In the genomic region with DNA sequence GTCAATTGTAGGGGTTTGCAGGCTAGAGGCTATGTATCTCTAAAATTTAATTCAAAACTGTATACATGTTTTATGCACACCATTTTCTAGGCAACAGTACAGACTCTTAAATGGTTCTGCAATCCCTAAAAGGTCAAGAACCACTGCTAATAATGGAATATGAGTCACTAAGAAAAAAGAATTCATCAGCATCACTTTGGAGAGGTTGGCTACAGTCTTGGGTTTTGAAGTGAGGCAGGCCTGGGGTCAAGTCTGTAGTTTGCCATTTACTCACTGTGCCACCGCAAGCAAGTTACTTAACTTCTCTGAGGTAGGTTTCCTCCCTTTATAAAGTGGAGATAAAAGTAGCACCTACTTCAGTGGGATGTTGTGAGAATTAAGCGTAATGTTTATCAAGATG, we compare ENCODE assay signal across 21 cellular contexts. TPM values are rescaled to one million over a fixed set of nuclear protein-coding genes. Genes with fewer than 3 reads are reported as not detected.
DNase-seq lines count a peak whose midpoint lies in the region; ATAC-seq, FAIRE-seq and TF ChIP-seq lines count a peak whose summit lies in the region.
"Had no signal": no experiment of that assay in that cellular context is flagged by ENCODE, and none has a peak within 500 bp of the region (broad histone marks: within the 10 kb centered on the region; RNA-seq: fewer than 3 reads in every experiment).

No MANE protein-coding gene starts in this region.

- no peak overlapping the region for H3K4me3 ChIP-seq in liver (ENCODE audit: low read depth in 1 of 3, low read length in 3 of 3)
- no peak overlapping the region for H3K4me3 ChIP-seq in HepG2 (replicated peaks in 1 of 3; ENCODE audit: insufficient read depth in 1 of 3, low read depth in 2 of 3, low read length in 3 of 3)
- H3K4me3 ChIP-seq in right cardiac atrium (ENCODE audit: low read length), result no peak overlapping the region
- H3K4me3 ChIP-seq: A549; BLaER1 treated with 17β-estradiol and CSF1 and Interleukin-3, amounts not matched to agents 10 nM and 100 nM; GM23338 had no signal

- no peak for TF ChIP-seq RAD21 in liver (IDR thresholded peaks at IDR 0.05)
- TF ChIP-seq RAD21 in HepG2 (CRISPR knock-in tag; IDR thresholded peaks at IDR 0.05), result no peak

- TF ChIP-seq CTCF in liver (IDR thresholded peaks at IDR 0.05; ENCODE audit: low read depth, low read length, missing input control), result no peak
- TF ChIP-seq CTCF in HepG2 (CRISPR knock-in tag; IDR thresholded peaks at IDR 0.05), result no peak

- no TSS peak for BruUV-seq in HepG2 (replicated peaks; lab: Mats Ljungman, UMichigan)

- H3K36me3 ChIP-seq in liver (ENCODE audit: control insufficient read depth in 4 of 4, insufficient read depth in 3 of 4, low read depth in 1 of 4, low read length in 3 of 4) (no peaks in the 10 kb centered on the region), HepG2 (replicated peaks in 1 of 2; ENCODE audit: control insufficient read depth in 1 of 2, insufficient read depth in 2 of 2, low read length in 2 of 2) (no peaks in the 10 kb centered on the region)
- H3K36me3 ChIP-seq: BLaER1 treated with 17β-estradiol and CSF1 and Interleukin-3, amounts not matched to agents 10 nM and 100 nM had no signal

- DNase-seq in HepG2 (ENCODE audit: low spot score) (no peak), right cardiac atrium (no peak), renal cortical epithelial cell (ENCODE audit: low read depth) (peak; percentile 65), pons (ENCODE audit: low spot score) (no peak), NCI-H1930 (lab: John Stamatoyannopoulos, UW) (no peak)
- DNase-seq: CD8-positive, alpha-beta memory T cell; DMS79 treated with DMSO at 0.1 percent for 48 hours; KBM-7; NCI-H1417 treated with DMSO at 0.1 percent for 48 hours; NCI-H2029 treated with DMSO at 0.1 percent for 48 hours; NCI-H2171 treated with DMSO at 0.1 percent for 48 hours; NCI-H446 treated with DMSO at 0.1 percent for 48 hours; NCI-H748 treated with DMSO at 0.1 percent for 48 hours had no signal

- WGBS in liver, result over 99% methylated on average over 2 of the region's 2 CpGs
- WGBS in HepG2 (ENCODE audit: low lambda C conversion rate), result 95% methylated on average over 2 of the region's 2 CpGs
- 90% methylated on average over 2 of the region's 2 CpGs for WGBS in right cardiac atrium

- H2AFZ ChIP-seq in HepG2 (ENCODE audit: low read length), result no peak overlapping the region
- H2AFZ ChIP-seq: GM23338 had no signal

- no peak for ATAC-seq in HepG2
- peak; percentile 45 to 53 for ATAC-seq in right cardiac atrium
- no peak for ATAC-seq in GM18868 (IDR thresholded peaks at IDR 0.05; ENCODE audit: unreplicated experiment)
- ATAC-seq: A549, GM23338 had no signal

- TF ChIP-seq POLR2A in HepG2 (IDR thresholded peaks at IDR 0.05; ENCODE audit: insufficient read depth in 1 of 2, low read depth in 2 of 2, low read length in 2 of 2), result no peak

- POLR2A ChIA-PET in HepG2 (lab: Yijun Ruan, JAX), result no interaction called here

- intact Hi-C loops in HepG2 (cut with micrococcal nuclease; ENCODE audit: unreplicated experiment) (no loop called here), right cardiac atrium (cut with DNase I) (no loop called here)

- H3K27ac ChIP-seq in liver (ENCODE audit: low read depth in 1 of 2, low read length in 2 of 2) (no peak overlapping the region), HepG2 (ENCODE audit: extremely low read length, insufficient read depth, low read length) (no peak overlapping the region), right cardiac atrium (ENCODE audit: low read length) (no peak overlapping the region)
- H3K27ac ChIP-seq: A549; BLaER1 treated with 17β-estradiol and CSF1 and Interleukin-3, amounts not matched to agents 10 nM and 100 nM; RWPE1 had no signal

- CTCF ChIA-PET in HepG2 (lab: Yijun Ruan, JAX; ENCODE audit: low intra/inter-chr PET ratio, low total read pairs), result no interaction called here

- FAIRE-seq in HepG2 (lab: Jason Lieb, UNC), result no peak
- FAIRE-seq: D721Med had no signal

- H3K4me1 ChIP-seq in liver (ENCODE audit: control insufficient read depth in 4 of 4, insufficient read depth in 4 of 4, low read length in 3 of 4), result peaks cover 1 to 11% (median 6%) of the 10 kb centered on the region in 4 donors
- H3K4me1 ChIP-seq in HepG2 (ENCODE audit: insufficient read depth, low read length), result no peaks in the 10 kb centered on the region
- peaks cover 6% of the 10 kb centered on the region for H3K4me1 ChIP-seq in right cardiac atrium (ENCODE audit: control insufficient read depth, insufficient read depth, low read length)
- H3K4me1 ChIP-seq: BLaER1 treated with 17β-estradiol and CSF1 and Interleukin-3, amounts not matched to agents 10 nM and 100 nM had no signal

- no peak overlapping the region for H3K4me2 ChIP-seq in HepG2 (ENCODE audit: low read depth, low read length)
- H3K4me2 ChIP-seq: A549; BLaER1 treated with 17β-estradiol and CSF1 and Interleukin-3, amounts not matched to agents 10 nM and 100 nM; GM23338 had no signal

- in situ Hi-C loops in HepG2 (cut with HindIII; ENCODE audit: extremely low pct_ligation_motif_present, low pct_unique_long_range_greater_than_20kb), result no loop called here

- H4K20me1 ChIP-seq in HepG2 (ENCODE audit: insufficient read depth, low read length), result no peaks in the 10 kb centered on the region
- H4K20me1 ChIP-seq: BLaER1 treated with 17β-estradiol and CSF1 and Interleukin-3, amounts not matched to agents 10 nM and 100 nM had no signal

- H3K9me3 ChIP-seq in liver (ENCODE audit: control insufficient read depth in 4 of 4, low read length in 3 of 4) (no peaks in the 10 kb centered on the region), HepG2 (ENCODE audit: low read length) (no peaks in the 10 kb centered on the region), right cardiac atrium (ENCODE audit: control insufficient read depth, low read length) (no peaks in the 10 kb centered on the region)
- H3K9me3 ChIP-seq: A549; BLaER1 treated with 17β-estradiol and CSF1 and Interleukin-3, amounts not matched to agents 10 nM and 100 nM had no signal

- no peaks in the 10 kb centered on the region for H3K27me3 ChIP-seq in liver (ENCODE audit: control insufficient read depth in 4 of 4, insufficient read depth in 4 of 4, low read length in 3 of 4)
- no peaks in the 10 kb centered on the region for H3K27me3 ChIP-seq in HepG2 (ENCODE audit: control insufficient read depth in 1 of 2, insufficient read depth in 2 of 2, low read length in 2 of 2)
- no peaks in the 10 kb centered on the region for H3K27me3 ChIP-seq in right cardiac atrium (ENCODE audit: control insufficient read depth, insufficient read depth)
- H3K27me3 ChIP-seq: BLaER1 treated with 17β-estradiol and CSF1 and Interleukin-3, amounts not matched to agents 10 nM and 100 nM had no signal

- no peak overlapping the region for H3K9ac ChIP-seq in liver (ENCODE audit: low read depth in 1 of 2, low read length in 2 of 2)
- H3K9ac ChIP-seq in HepG2 (ENCODE audit: insufficient read depth, low read depth, low read length), result no peak overlapping the region
- H3K9ac ChIP-seq: BLaER1 treated with 17β-estradiol and CSF1 and Interleukin-3, amounts not matched to agents 10 nM and 100 nM had no signal

- peaks cover 3% of the 10 kb centered on the region for H3K79me2 ChIP-seq in HepG2 (ENCODE audit: insufficient read depth, low read length)

- TF ChIP-seq EP300 in HepG2 (IDR thresholded peaks at IDR 0.05; ENCODE audit: low read depth in 2 of 2, low read length in 2 of 2) (no peak), HepG2 (CRISPR knock-in tag; IDR thresholded peaks at IDR 0.05; ENCODE audit: borderline replicate concordance) (no peak)

TF ChIP-seq in liver, 16 proteins besides CTCF, POLR2A, EP300 and RAD21 (continues in another document):
- TF ChIP-seq YY1 (IDR thresholded peaks at IDR 0.05), result peak; percentile 26

TF ChIP-seq in HepG2, 621 proteins besides CTCF, POLR2A, EP300 and RAD21 (continues in another document):
- TF ChIP-seq ZNF607 (CRISPR knock-in tag; IDR thresholded peaks at IDR 0.05; ENCODE audit: borderline replicate concordance), result no peak
- TF ChIP-seq ZNF674 (CRISPR knock-in tag; IDR thresholded peaks at IDR 0.05; ENCODE audit: low read depth), result no peak
- TF ChIP-seq, protein P1, sequence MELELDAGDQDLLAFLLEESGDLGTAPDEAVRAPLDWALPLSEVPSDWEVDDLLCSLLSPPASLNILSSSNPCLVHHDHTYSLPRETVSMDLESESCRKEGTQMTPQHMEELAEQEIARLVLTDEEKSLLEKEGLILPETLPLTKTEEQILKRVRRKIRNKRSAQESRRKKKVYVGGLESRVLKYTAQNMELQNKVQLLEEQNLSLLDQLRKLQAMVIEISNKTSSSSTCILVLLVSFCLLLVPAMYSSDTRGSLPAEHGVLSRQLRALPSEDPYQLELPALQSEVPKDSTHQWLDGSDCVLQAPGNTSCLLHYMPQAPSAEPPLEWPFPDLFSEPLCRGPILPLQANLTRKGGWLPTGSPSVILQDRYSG (CRISPR knock-in tag; IDR thresholded peaks at IDR 0.05), result no peak
- TF ChIP-seq IKZF4 (CRISPR knock-in tag; IDR thresholded peaks at IDR 0.05; ENCODE audit: borderline replicate concordance, low read depth, not compliant biosample characterization), result no peak

RNA-seq across cellular contexts. Expression of a gene that starts 33.7 kb away (rescaled TPM):
- 10 to 100 TPM; 10.8 to 23.9 TPM for total RNA-seq in liver
- polyA plus RNA-seq in liver, result 1 to 10 TPM; 5.9 to 7.8 TPM
- 22.7 and 30.1 TPM in 2 replicates for total RNA-seq in HepG2 (2016; rRNA removed; fragmentation: Illumina TruSeq; extraction: Trizol)
- 9.2 and 10.9 TPM in 2 replicates for total RNA-seq in HepG2 (2016; cell fraction: cytosol; rRNA removed; fragmentation: Illumina TruSeq; extraction: Trizol; ENCODE audit: low read depth)
- 20.4 and 24.3 TPM in 2 replicates for total RNA-seq in HepG2 (2016; cell fraction: insoluble cytoplasmic fraction; rRNA removed; fragmentation: Illumina TruSeq; extraction: Trizol)
- 16.1 and 18.6 TPM in 2 replicates for total RNA-seq in HepG2 (2016; cell fraction: membrane; rRNA removed; fragmentation: Illumina TruSeq; extraction: Trizol)
- total RNA-seq in HepG2 (2016; cell fraction: nucleus; rRNA removed; fragmentation: Illumina TruSeq; extraction: Trizol), result 40.5 and 40.8 TPM in 2 replicates
- polyA plus RNA-seq in HepG2 (2011; rRNA removed), result 4.3 and 4.7 TPM in 2 replicates
- polyA plus RNA-seq in HepG2 (2011; cell fraction: cytosol; rRNA removed), result 3.0 and 4.0 TPM in 2 replicates
- 6.1 and 7.0 TPM in 2 replicates for polyA plus RNA-seq in HepG2 (2011; cell fraction: nucleus; rRNA removed)
- 7.5 and 9.3 TPM in 2 replicates for polyA plus RNA-seq in HepG2 (2012)
- 3.5 and 4.3 TPM in 2 replicates for polyA plus RNA-seq in HepG2 (2016; cell fraction: cytosol; fragmentation: Illumina TruSeq; extraction: Trizol; ENCODE audit: low read depth)
- polyA plus RNA-seq in HepG2 (2016; cell fraction: insoluble cytoplasmic fraction; fragmentation: Illumina TruSeq; extraction: Trizol; ENCODE audit: low read depth), result 14.8 and 17.3 TPM in 2 replicates
- polyA plus RNA-seq in HepG2 (2016; cell fraction: membrane; fragmentation: Illumina TruSeq; extraction: Trizol; ENCODE audit: low read depth), result 6.5 and 6.7 TPM in 2 replicates
- 14.6 and 17.3 TPM in 2 replicates for polyA plus RNA-seq in HepG2 (2016; cell fraction: nucleus; fragmentation: Illumina TruSeq; extraction: Trizol; ENCODE audit: insufficient read depth, low read depth)
- 3.3 and 9.4 TPM in 2 replicates for polyA minus RNA-seq in HepG2 (2011; rRNA and poly(A)+ RNA removed; ENCODE audit: low replicate concordance)
- polyA minus RNA-seq in HepG2 (2011; cell fraction: cytosol; rRNA and poly(A)+ RNA removed), result 8.1 and 8.3 TPM in 2 replicates
- polyA minus RNA-seq in HepG2 (2011; cell fraction: nucleus; rRNA and poly(A)+ RNA removed), result 45.8 and 47.3 TPM in 2 replicates
- total RNA-seq in right cardiac atrium, result 10 to 100 TPM; 16.1 to 25.0 (median 21.3) TPM
- polyA plus RNA-seq in right cardiac atrium, result 5.3 TPM
- 11.8 and 46.1 TPM in 2 replicates for total RNA-seq in renal cortical epithelial cell
- total RNA-seq: CD8-positive, alpha-beta memory T cell; G401 had no signal
- polyA plus RNA-seq: CD8-positive, alpha-beta memory T cell had no signal

Comparison
In these comparisons a context has a peak if more than half of its experiments do, and no peak if none do; other contexts are left out.
1. ATAC-seq: peak in right cardiac atrium (2 of 2); none in HepG2 (single experiment) and GM18868 (single experiment).